In the genomic region with DNA sequence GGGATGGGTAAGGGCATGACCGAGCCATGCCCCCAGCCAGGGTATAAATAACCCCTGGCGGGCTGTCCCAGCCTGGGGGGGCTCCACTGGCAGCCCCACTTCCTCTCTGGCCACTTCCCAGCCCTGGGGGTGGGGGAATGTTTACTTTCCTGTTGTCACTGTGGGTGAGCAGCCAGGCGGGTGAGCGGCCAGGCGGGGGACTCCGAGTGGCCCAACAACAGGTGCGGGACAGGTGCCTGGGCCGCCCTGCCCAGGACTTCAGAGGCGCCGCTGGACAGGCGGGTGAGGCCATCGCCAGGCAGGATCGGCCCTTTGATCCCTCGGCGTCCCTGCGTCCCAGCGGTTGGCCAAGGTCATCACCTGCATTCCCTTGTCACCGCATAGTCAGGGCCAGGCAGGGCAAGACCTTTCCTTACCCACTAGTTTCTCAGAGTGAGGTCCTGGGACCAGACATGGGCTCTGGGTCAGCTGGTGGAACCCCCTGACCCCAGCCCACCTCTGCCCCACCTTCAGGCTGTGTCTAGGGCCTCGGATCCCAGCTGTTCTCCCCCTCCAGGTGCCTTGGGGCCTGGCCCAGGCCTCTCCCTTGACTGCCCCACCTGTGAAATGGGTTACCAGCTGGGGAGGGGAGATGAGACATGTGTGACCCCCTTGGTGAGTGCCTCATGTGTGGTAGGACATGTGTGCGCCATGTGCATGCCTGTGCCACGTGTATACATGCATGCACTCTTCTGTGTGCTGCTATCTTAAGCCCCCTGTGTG, we compare ENCODE assay signal across 21 cellular contexts. TPM values are rescaled to one million over a fixed set of nuclear protein-coding genes. Genes with fewer than 3 reads are reported as not detected.
DNase-seq lines count a peak whose midpoint lies in the region; ATAC-seq, FAIRE-seq and TF ChIP-seq lines count a peak whose summit lies in the region.
"Had no signal": no experiment of that assay in that cellular context is flagged by ENCODE, and none has a peak within 500 bp of the region (broad histone marks: within the 10 kb centered on the region; RNA-seq: fewer than 3 reads in every experiment).

No MANE protein-coding gene starts in this region.

- peaks cover 44% of the 10 kb centered on the region for H3K79me2 ChIP-seq in PC-3 (ENCODE audit: low read length)

- H3K36me3 ChIP-seq in PC-3 (ENCODE audit: low read depth, low read length) (no peaks in the 10 kb centered on the region), kidney (ENCODE audit: control insufficient read depth in 1 of 2, insufficient read depth in 2 of 2, low read length in 2 of 2) (peaks cover 0 to 4% of the 10 kb centered on the region in 2 donors), gastrocnemius medialis (no peaks in the 10 kb centered on the region)

- intact Hi-C loops in PC-3 (cut with micrococcal nuclease) (loop anchor here (5.0 kb wide), 1 partner anchor 49 kb away; no protein-coding TSS in a partner anchor), kidney (cut with DNase I) (no loop called here), gastrocnemius medialis (cut with DNase I; ENCODE audit: low total_unique reads) (no loop called here)

- H3K27me3 ChIP-seq in PC-3 (ENCODE audit: low read length) (no peaks in the 10 kb centered on the region), gastrocnemius medialis (no peaks in the 10 kb centered on the region)

- ATAC-seq in PC-3, result no peak
- peak; percentile 18 to 52 for ATAC-seq in gastrocnemius medialis
- no peak for ATAC-seq in HG03469 (IDR thresholded peaks at IDR 0.05; ENCODE audit: unreplicated experiment)
- ATAC-seq in HG03565 (IDR thresholded peaks at IDR 0.05; ENCODE audit: unreplicated experiment), result no peak
- no peak for ATAC-seq in HG03432 (IDR thresholded peaks at IDR 0.05; ENCODE audit: unreplicated experiment)
- ATAC-seq: effector memory CD8-positive, alpha-beta T cell had no signal

- peaks cover 55% of the 10 kb centered on the region for H3K4me1 ChIP-seq in PC-3 (ENCODE audit: insufficient read depth, low read length)
- H3K4me1 ChIP-seq in kidney (ENCODE audit: control insufficient read depth in 1 of 2, insufficient read depth in 1 of 2, low read depth in 1 of 2, low read length in 2 of 2), result peaks cover 20 to 54% of the 10 kb centered on the region in 2 donors
- H3K4me1 ChIP-seq in gastrocnemius medialis, result peaks cover 59 to 63% of the 10 kb centered on the region in 2 donors

- POLR2A ChIA-PET in PC-3 (lab: Charles Lee; ENCODE audit: unreplicated experiment), result no interaction called here

- DNase-seq in COLO668 (lab: John Stamatoyannopoulos, UW; ENCODE audit: unreplicated experiment), result peak; percentile 60
- DNase-seq in PC-3, result no peak
- DNase-seq in kidney, result no peak
- DNase-seq in gastrocnemius medialis, result peak; percentile 31 to 71
- no peak for DNase-seq in NCI-H1436 treated with DMSO at 0.1 percent for 48 hours (lab: John Stamatoyannopoulos, UW)
- DNase-seq: activated CD4-positive, alpha-beta T cell treated with anti-CD3 and anti-CD28 coated beads, Interleukin-2, amount 10 ng/mL, durations not matched to agents 24 days and 14 days; activated naive CD8-positive, alpha-beta T cell treated with anti-CD3 and anti-CD28 coated beads for 36 hours; activated T-cell treated with anti-CD3 and anti-CD28 coated beads, Interleukin-2, amount 50 U/mL, for 1 hour; DMS79; effector memory CD8-positive, alpha-beta T cell; GM23248; immature natural killer cell; naive B cell; stimulated activated CD4-positive, alpha-beta T cell treated with anti-CD3 and anti-CD28 coated beads, Interleukin-4, amount 100 ng/mL, for 24 hours; T-helper 9 cell had no signal

- 0 out of 2 replicates have a peak overlapping the region, but pooled peaks have one; percentile 56 for H3K4me2 ChIP-seq in PC-3 (ENCODE audit: low read length)

- in situ Hi-C loops in gastrocnemius medialis (cut with MboI; ENCODE audit: low sequenced_read_pairs in 4 of 4), result no loop called here

- H3K9me3 ChIP-seq in PC-3 (ENCODE audit: low read length), result no peaks in the 10 kb centered on the region
- H3K9me3 ChIP-seq in kidney (ENCODE audit: control insufficient read depth in 1 of 2, low read length in 2 of 2), result no peaks in the 10 kb centered on the region
- no peaks in the 10 kb centered on the region for H3K9me3 ChIP-seq in gastrocnemius medialis

- no peaks in the 10 kb centered on the region for H3K9me2 ChIP-seq in PC-3 (replicated peaks; ENCODE audit: low read length)

- no peak for TF ChIP-seq POLR2A in gastrocnemius medialis (IDR thresholded peaks at IDR 0.05)

- TF ChIP-seq CTCF in PC-3 (conservative IDR thresholded peaks at IDR 0.05; ENCODE audit: low read depth, low read length) (no peak), kidney (IDR thresholded peaks at IDR 0.05; ENCODE audit: borderline replicate concordance, extremely low read depth, insufficient read depth) (no peak), gastrocnemius medialis (IDR thresholded peaks at IDR 0.05 in 4 of 5, conservative IDR thresholded peaks at IDR 0.05 in 1 of 5) (no peak)

- H3K27ac ChIP-seq in PC-3 (ENCODE audit: low read length) (peak overlapping the region; percentile 96), kidney (ENCODE audit: low read depth in 2 of 2, low read length in 2 of 2) (peak overlapping the region; percentile 83 to 88), gastrocnemius medialis (peak overlapping the region; percentile 62 to 82 (median 74))
- H3K27ac ChIP-seq: GM23248 had no signal

- no peak overlapping the region for H3K4me3 ChIP-seq in PC-3 (ENCODE audit: low read length)
- no peak overlapping the region for H3K4me3 ChIP-seq in kidney (ENCODE audit: low read length in 2 of 2)
- H3K4me3 ChIP-seq in gastrocnemius medialis, result no peak overlapping the region
- H3K4me3 ChIP-seq: GM23248 had no signal

- CTCF ChIA-PET in PC-3 (lab: Charles Lee), result no interaction called here

- H3K9ac ChIP-seq in PC-3 (ENCODE audit: low read length), result peak overlapping the region; percentile 87
- H3K9ac ChIP-seq in kidney (ENCODE audit: low read length in 2 of 2), result no peak overlapping the region
- H3K9ac ChIP-seq: GM23248 had no signal

- no peak for FAIRE-seq in kidney (lab: Jason Lieb, UNC)
- FAIRE-seq: bronchial epithelial cell, frontal cortex had no signal

- no peaks in the 10 kb centered on the region for H4K20me1 ChIP-seq in PC-3 (ENCODE audit: low read length)

- H3F3A ChIP-seq in PC-3 (ENCODE audit: low read length, unreplicated experiment), result no peaks in the 10 kb centered on the region

- H2AFZ ChIP-seq in PC-3 (ENCODE audit: low read length), result no peak overlapping the region
- H2AFZ ChIP-seq: GM23248 had no signal

- no TSS peak for BruUV-seq in PC-3 (replicated peaks; lab: Mats Ljungman, UMichigan)

RNA-seq across cellular contexts. Expression of gene SEMA3F, which starts 16.6 kb away (rescaled TPM):
- total RNA-seq in PC-3 (2014; rRNA removed), result 47.3 and 50.5 TPM in 2 replicates
- 39.9 TPM for total RNA-seq in kidney
- polyA plus RNA-seq in kidney (ENCODE audit: insufficient read depth, low read depth, low replicate concordance), result 36.7 TPM
- 10 to 100 TPM in 1 of 4 donors, 1 to 10 TPM in 3; 5.2 to 40.1 (median 7.5) TPM for total RNA-seq in gastrocnemius medialis
- polyA plus RNA-seq: immature natural killer cell had no signal

RNA-seq across cellular contexts. Expression of gene GNAT1, which starts 19.7 kb away (rescaled TPM):
- total RNA-seq in PC-3 (2014; rRNA removed) (0.22 TPM in 1 of 2 replicates, not detected in the other), kidney (not detected), gastrocnemius medialis (not detected)
- not detected for polyA plus RNA-seq in kidney (ENCODE audit: insufficient read depth, low read depth, low replicate concordance)
- total RNA-seq: activated CD4-positive, alpha-beta T cell treated with anti-CD3 and anti-CD28 coated beads, Interleukin-2, amount 10 ng/mL, durations not matched to agents 24 days and 14 days; bronchial epithelial cell; frontal cortex; GM23248; ureter had no signal
- polyA plus RNA-seq: GM23248, immature natural killer cell had no signal

RNA-seq across cellular contexts. Expression of gene SLC38A3, which starts 33.4 kb away (rescaled TPM):
- total RNA-seq in PC-3 (2014; rRNA removed), result 0.17 and 3.3 TPM in 2 replicates
- total RNA-seq in kidney, result 1.6 TPM
- polyA plus RNA-seq in kidney (ENCODE audit: insufficient read depth, low read depth, low replicate concordance), result 4.2 TPM
- 1 to 10 TPM; 1.9 to 8.9 (median 5.0) TPM for total RNA-seq in gastrocnemius medialis
- total RNA-seq: activated CD4-positive, alpha-beta T cell treated with anti-CD3 and anti-CD28 coated beads, Interleukin-2, amount 10 ng/mL, durations not matched to agents 24 days and 14 days; bronchial epithelial cell; GM23248 had no signal
- polyA plus RNA-seq: immature natural killer cell had no signal

Comparison
In these comparisons a context has a peak if more than half of its experiments do, and no peak if none do; other contexts are left out.
1. DNase-seq: peak in COLO668 (single experiment) and gastrocnemius medialis (2 of 2); none in PC-3 (single experiment), kidney (single experiment) and NCI-H1436 treated with DMSO at 0.1 percent for 48 hours (single experiment).
2. ATAC-seq: peak in gastrocnemius medialis (2 of 2); none in PC-3 (single experiment), HG03469 (single experiment), HG03565 (single experiment) and HG03432 (single experiment).
3. Peak in every context shown above with its lines, with median percentiles within 50 percentile points of each other: H3K27ac ChIP-seq.